In the genomic region with DNA sequence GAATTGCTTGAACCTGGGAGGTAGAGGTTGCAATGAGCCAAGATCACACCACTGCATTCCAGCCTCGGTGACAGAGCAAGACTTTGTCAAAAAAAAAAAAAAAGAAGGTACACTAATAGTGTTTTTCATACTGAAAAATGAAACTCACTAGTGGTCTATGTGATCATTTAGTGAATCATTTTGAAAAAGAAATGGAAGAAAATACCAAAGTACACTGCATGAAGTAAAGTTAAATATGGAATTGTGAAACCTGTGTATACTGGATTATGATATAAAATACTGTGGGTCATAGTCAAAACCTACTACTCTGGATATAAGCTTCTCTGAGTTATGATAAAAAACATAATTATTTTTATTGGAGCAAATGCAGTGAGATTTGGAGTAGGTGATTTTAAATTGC, we compare ENCODE assay signal across 8 cellular contexts. TPM values are rescaled to one million over a fixed set of nuclear protein-coding genes. Genes with fewer than 3 reads are reported as not detected.
A peak's percentile ranks its signal among the peaks of the same experiment; 100 is the strongest.
DNase-seq lines count a peak whose midpoint lies in the region; ATAC-seq and FAIRE-seq lines count a peak whose summit lies in the region.
"Not testable (repeated sequence)": the region's sequence is repeated elsewhere in the genome, so short reads cannot be mapped to it uniquely, and the experiment has no call there.

No MANE protein-coding gene starts in this region.

- H3K9me3 Mint-ChIP-seq in activated CD8-positive, alpha-beta memory T cell treated with anti-CD3 and anti-CD28 coated beads, Interleukin-2, amount 10 ng/mL, durations not matched to agents 7 days and 5 days (ENCODE audit: low read depth): not testable (repeated sequence)

- H3K36me3 Mint-ChIP-seq in activated CD8-positive, alpha-beta memory T cell treated with anti-CD3 and anti-CD28 coated beads, Interleukin-2, amount 10 ng/mL, durations not matched to agents 7 days and 5 days: peaks cover 28% of the 10 kb centered on the region

- DNase-seq in GM18507 (ENCODE audit: extremely low spot score, insufficient read length, low read depth); activated CD8-positive, alpha-beta memory T cell treated with anti-CD3 and anti-CD28 coated beads, Interleukin-2, amount 10 ng/mL, durations not matched to agents 7 days and 5 days: not testable (repeated sequence)
- DNase-seq in stimulated activated naive CD4-positive, alpha-beta T cell treated with Interleukin-2 at 50 U/mL for 16 hours (lab: John Stamatoyannopoulos, UW): peak; percentile 19

- peaks cover 36% of the 10 kb centered on the region for H3K4me1 Mint-ChIP-seq in activated CD8-positive, alpha-beta memory T cell treated with anti-CD3 and anti-CD28 coated beads, Interleukin-2, amount 10 ng/mL, durations not matched to agents 7 days and 5 days

- not testable (repeated sequence) for H3K4me3 Mint-ChIP-seq in activated CD8-positive, alpha-beta memory T cell treated with anti-CD3 and anti-CD28 coated beads, Interleukin-2, amount 10 ng/mL, durations not matched to agents 7 days and 5 days

- peak overlapping the region; percentile 48 for H3K27ac Mint-ChIP-seq in activated CD8-positive, alpha-beta memory T cell treated with anti-CD3 and anti-CD28 coated beads, Interleukin-2, amount 10 ng/mL, durations not matched to agents 7 days and 5 days

- ATAC-seq in GM19043 (IDR thresholded peaks at IDR 0.05; ENCODE audit: low read depth, unreplicated experiment) (peak; percentile 45), GM21447 (IDR thresholded peaks at IDR 0.05; ENCODE audit: unreplicated experiment) (peak; percentile 64), HG02678 (IDR thresholded peaks at IDR 0.05; ENCODE audit: unreplicated experiment) (peak; percentile 59), HG03066 (IDR thresholded peaks at IDR 0.05; ENCODE audit: low read depth, unreplicated experiment) (peak; percentile 59), HG03457 (IDR thresholded peaks at IDR 0.05; ENCODE audit: unreplicated experiment) (peak; percentile 49)
- ATAC-seq in activated CD8-positive, alpha-beta memory T cell treated with anti-CD3 and anti-CD28 coated beads, Interleukin-2, amount 10 ng/mL, durations not matched to agents 7 days and 5 days: peak; percentile 68

- FAIRE-seq in GM18507 (lab: Jason Lieb, UNC): peak; percentile 80

- H3K27me3 Mint-ChIP-seq in activated CD8-positive, alpha-beta memory T cell treated with anti-CD3 and anti-CD28 coated beads, Interleukin-2, amount 10 ng/mL, durations not matched to agents 7 days and 5 days: peaks cover 58% of the 10 kb centered on the region

- CTCF ChIA-PET in activated CD8-positive, alpha-beta memory T cell treated with anti-CD3 and anti-CD28 coated beads, Interleukin-2, amount 10 ng/mL, durations not matched to agents 7 days and 5 days (lab: Charles Lee): interaction anchor here (1.0 kb wide), 1 partner anchor 38 kb away, joined by 5 read pairs; no protein-coding TSS in a partner anchor

RNA-seq across cellular contexts. Expression of a gene that starts 42.1 kb away (rescaled TPM):
- 10 to 100 TPM; 13.6 to 29.1 TPM for total RNA-seq in activated CD8-positive, alpha-beta memory T cell treated with anti-CD3 and anti-CD28 coated beads, Interleukin-2, amount 10 ng/mL, durations not matched to agents 7 days and 5 days

RNA-seq across cellular contexts. Expression of a gene that starts 55.2 kb away (rescaled TPM):
- 10 to 100 TPM; 40.9 to 43.5 TPM for total RNA-seq in activated CD8-positive, alpha-beta memory T cell treated with anti-CD3 and anti-CD28 coated beads, Interleukin-2, amount 10 ng/mL, durations not matched to agents 7 days and 5 days
